ENCODE assay signal across 8 cellular contexts in genomic region chr11:76680517-76681425, GRCh38. TPM values are rescaled to one million over a fixed set of nuclear protein-coding genes. Genes with fewer than 3 reads are reported as not detected.
DNase-seq lines count a peak whose midpoint lies in the region; ATAC-seq, FAIRE-seq and TF ChIP-seq lines count a peak whose summit lies in the region.

No MANE protein-coding gene starts in this region.

- FAIRE-seq in GM12892 (lab: Jason Lieb, UNC): peak; percentile 85

- no peak overlapping the region for H3K4me3 ChIP-seq in adrenal gland

- TF ChIP-seq CTCF in adrenal gland (IDR thresholded peaks at IDR 0.05): peak; percentile 74 to 86 (median 82)

- TF ChIP-seq POLR2A in GM12892 (IDR thresholded peaks at IDR 0.05; ENCODE audit: low read depth, low read length) (no peak), adrenal gland (IDR thresholded peaks at IDR 0.05) (no peak)

- no peak overlapping the region for H3K27ac ChIP-seq in adrenal gland

- peaks cover 0 to 5% of the 10 kb centered on the region in 2 donors for H3K4me1 ChIP-seq in adrenal gland (replicated peaks in 1 of 2)

- no peaks in the 10 kb centered on the region for H3K9me3 ChIP-seq in adrenal gland (replicated peaks in 1 of 3)

- WGBS in adrenal gland, 4 donors: 30 to 43% (median 35%) methylated on average over 8 to 22 of the region's 22 CpGs

- ATAC-seq in left cardiac atrium (peak; percentile 81 to 87), HG02973 (IDR thresholded peaks at IDR 0.05; ENCODE audit: unreplicated experiment) (no peak)

- DNase-seq in 8988T: peak; percentile 98
- DNase-seq in GM12892 (ENCODE audit: insufficient read length): peak; percentile 77
- peak; percentile 78 for DNase-seq in NCI-H1092 (lab: John Stamatoyannopoulos, UW)
- DNase-seq in SW480 (ENCODE audit: low spot score): peak; percentile 69
- DNase-seq in adrenal gland: peak; percentile 69 to 83 (median 76)
- DNase-seq in left cardiac atrium: peak; percentile 81
- DNase-seq in retina: peak; percentile 83

- no peaks in the 10 kb centered on the region for H3K36me3 ChIP-seq in adrenal gland (replicated peaks in 1 of 2)

- H3K27me3 ChIP-seq in adrenal gland: no peaks in the 10 kb centered on the region

- intact Hi-C loops in adrenal gland (cut with DNase I) (loop anchor here (5.0 to 10.0 kb wide), 3 partner anchors 86 to 126 kb away; no protein-coding TSS in a partner anchor), left cardiac atrium (cut with DNase I) (loop anchor here in 1 of 2 donors (2.0 kb wide), 1 partner anchor 130 kb away; no protein-coding TSS in a partner anchor)

RNA-seq across cellular contexts. Expression of gene LRRC32, which starts 10.2 kb away (rescaled TPM):
- 5.1 TPM for polyA plus RNA-seq in GM12892 (2012; ENCODE audit: missing spikeins)
- total RNA-seq in adrenal gland (100 to 1,000 TPM in 3 of 8 donors, 10 to 100 TPM in 5; 67.8 to 153 (median 92.6) TPM), left cardiac atrium (10 to 100 TPM; 43.8 to 88.2 TPM)
- 100 to 1,000 TPM in 2 of 3 donors, 10 to 100 TPM in 1; 63.7 to 389 (median 302) TPM for polyA plus RNA-seq in adrenal gland
